Comparison of ENCODE assay signal across 27 cellular contexts in genomic region chr1:15393475-15394260, GRCh38. TPM values are rescaled to one million over a fixed set of nuclear protein-coding genes. Genes with fewer than 3 reads are reported as not detected.
"Had no signal": no experiment of that assay in that cellular context is flagged by ENCODE, and none has a peak within 500 bp of the region (broad histone marks: within the 10 kb centered on the region; RNA-seq: fewer than 3 reads in every experiment).

No MANE protein-coding gene starts in this region.

- H3K36me3 ChIP-seq: brain microvascular endothelial cell, cardiac muscle cell had no signal

- H3K4me3 ChIP-seq: cardiac muscle cell, SK-N-MC had no signal

- H3K9me3 Mint-ChIP-seq: activated CD4-positive, alpha-beta memory T cell treated with anti-CD3 and anti-CD28 coated beads, Interleukin-2, amount 10 ng/mL, durations not matched to agents 7 days and 5 days; activated naive CD4-positive, alpha-beta T cell treated with anti-CD3 and anti-CD28 coated beads, Interleukin-2, amount 10 ng/mL, durations not matched to agents 7 days and 5 days; activated naive CD8-positive, alpha-beta T cell treated with anti-CD3 and anti-CD28 coated beads for 36 hours; T-cell had no signal

- H3K27me3 ChIP-seq: brain microvascular endothelial cell had no signal

- H3K4me3 Mint-ChIP-seq: activated CD4-positive, alpha-beta memory T cell treated with anti-CD3 and anti-CD28 coated beads, Interleukin-2, amount 10 ng/mL, durations not matched to agents 7 days and 5 days; activated CD4-positive, alpha-beta T cell treated with anti-CD3 and anti-CD28 coated beads for 36 hours; activated naive CD4-positive, alpha-beta T cell treated with anti-CD3 and anti-CD28 coated beads, Interleukin-2, amount 10 ng/mL, durations not matched to agents 7 days and 5 days; activated naive CD8-positive, alpha-beta T cell treated with anti-CD3 and anti-CD28 coated beads for 36 hours; activated T-cell treated with anti-CD3 and anti-CD28 coated beads, Interleukin-2, amount 50 U/mL, for 72 hours; T-cell had no signal

- H3K4me1 Mint-ChIP-seq: activated CD4-positive, alpha-beta memory T cell treated with anti-CD3 and anti-CD28 coated beads, Interleukin-2, amount 10 ng/mL, durations not matched to agents 7 days and 5 days; activated CD4-positive, alpha-beta T cell treated with anti-CD3 and anti-CD28 coated beads for 36 hours; activated naive CD4-positive, alpha-beta T cell treated with anti-CD3 and anti-CD28 coated beads, Interleukin-2, amount 10 ng/mL, durations not matched to agents 7 days and 5 days; activated naive CD8-positive, alpha-beta T cell treated with anti-CD3 and anti-CD28 coated beads for 36 hours; T-cell had no signal

- FAIRE-seq: TTC549 had no signal

- H3K27ac ChIP-seq: brain microvascular endothelial cell, cardiac muscle cell, SK-N-MC had no signal

- ATAC-seq: activated CD4-positive, alpha-beta T cell treated with anti-CD3 and anti-CD28 coated beads for 36 hours; activated T-cell treated with anti-CD3 and anti-CD28 coated beads, Interleukin-2, amount 50 U/mL, for 72 hours; Right ventricle myocardium inferior; T-cell had no signal

- DNase-seq: activated CD4-positive, alpha-beta memory T cell treated with anti-CD3 and anti-CD28 coated beads, Interleukin-2, amount 10 ng/mL, durations not matched to agents 7 days and 5 days; activated CD4-positive, alpha-beta T cell treated with anti-CD3 and anti-CD28 coated beads for 36 hours; activated CD4-positive, alpha-beta T cell treated with anti-CD3 and anti-CD28 coated beads, Interleukin-2, amount 50 U/mL, for 1 hour; activated CD8-positive, alpha-beta memory T cell treated with anti-CD3 and anti-CD28 coated beads, Interleukin-2, amount 50 U/mL, for 4 hours; activated gamma-delta T cell treated with Interleukin-2 at 50 U/mL for 16 hours; activated naive CD4-positive, alpha-beta T cell treated with anti-CD3 and anti-CD28 coated beads, Interleukin-2, amount 10 ng/mL, durations not matched to agents 7 days and 5 days; activated naive CD8-positive, alpha-beta T cell treated with anti-CD3 and anti-CD28 coated beads for 36 hours; activated T-cell treated with anti-CD3 and anti-CD28 coated beads, Interleukin-2, amount 50 U/mL, for 72 hours; brain microvascular endothelial cell; Kasumi-1; KBM-7; NCI-H1105 treated with DMSO at 0.1 percent for 48 hours; NCI-H146; NCI-H187 treated with DMSO at 0.1 percent for 48 hours; NCI-H2081 treated with DMSO at 0.1 percent for 48 hours; NCI-H446; NCI-H524; RPMI8226; T-cell; T-helper 2 cell; T1000 had no signal

- H3K36me3 Mint-ChIP-seq: activated naive CD4-positive, alpha-beta T cell treated with anti-CD3 and anti-CD28 coated beads, Interleukin-2, amount 10 ng/mL, durations not matched to agents 7 days and 5 days; T-cell had no signal

- H3K27ac Mint-ChIP-seq: activated CD4-positive, alpha-beta memory T cell treated with anti-CD3 and anti-CD28 coated beads, Interleukin-2, amount 10 ng/mL, durations not matched to agents 7 days and 5 days; activated CD4-positive, alpha-beta T cell treated with anti-CD3 and anti-CD28 coated beads for 36 hours; activated naive CD4-positive, alpha-beta T cell treated with anti-CD3 and anti-CD28 coated beads, Interleukin-2, amount 10 ng/mL, durations not matched to agents 7 days and 5 days; activated naive CD8-positive, alpha-beta T cell treated with anti-CD3 and anti-CD28 coated beads for 36 hours; activated T-cell treated with anti-CD3 and anti-CD28 coated beads, Interleukin-2, amount 50 U/mL, for 72 hours; activated T-helper 2 cell treated with anti-CD3 and anti-CD28 coated beads, Interferon-gamma antibody, Interleukin-2, Interleukin-4, amounts not matched to agents 10 μg/mL and 5 μg/mL and 100 μg/mL, durations not matched to agents 14 hours and 24 hours and 36 hours; T-cell had no signal

- H3K27me3 Mint-ChIP-seq: activated CD4-positive, alpha-beta T cell treated with anti-CD3 and anti-CD28 coated beads for 36 hours; activated naive CD8-positive, alpha-beta T cell treated with anti-CD3 and anti-CD28 coated beads for 36 hours had no signal

RNA-seq across cellular contexts. Expression of gene CTRC, which starts 44.6 kb away (rescaled TPM):
- total RNA-seq: activated CD4-positive, alpha-beta T cell treated with anti-CD3 and anti-CD28 coated beads for 36 hours; activated CD8-positive, alpha-beta memory T cell treated with anti-CD3 and anti-CD28 coated beads for 36 hours; cardiac muscle cell; Right ventricle myocardium inferior had no signal
